In the genomic region with DNA sequence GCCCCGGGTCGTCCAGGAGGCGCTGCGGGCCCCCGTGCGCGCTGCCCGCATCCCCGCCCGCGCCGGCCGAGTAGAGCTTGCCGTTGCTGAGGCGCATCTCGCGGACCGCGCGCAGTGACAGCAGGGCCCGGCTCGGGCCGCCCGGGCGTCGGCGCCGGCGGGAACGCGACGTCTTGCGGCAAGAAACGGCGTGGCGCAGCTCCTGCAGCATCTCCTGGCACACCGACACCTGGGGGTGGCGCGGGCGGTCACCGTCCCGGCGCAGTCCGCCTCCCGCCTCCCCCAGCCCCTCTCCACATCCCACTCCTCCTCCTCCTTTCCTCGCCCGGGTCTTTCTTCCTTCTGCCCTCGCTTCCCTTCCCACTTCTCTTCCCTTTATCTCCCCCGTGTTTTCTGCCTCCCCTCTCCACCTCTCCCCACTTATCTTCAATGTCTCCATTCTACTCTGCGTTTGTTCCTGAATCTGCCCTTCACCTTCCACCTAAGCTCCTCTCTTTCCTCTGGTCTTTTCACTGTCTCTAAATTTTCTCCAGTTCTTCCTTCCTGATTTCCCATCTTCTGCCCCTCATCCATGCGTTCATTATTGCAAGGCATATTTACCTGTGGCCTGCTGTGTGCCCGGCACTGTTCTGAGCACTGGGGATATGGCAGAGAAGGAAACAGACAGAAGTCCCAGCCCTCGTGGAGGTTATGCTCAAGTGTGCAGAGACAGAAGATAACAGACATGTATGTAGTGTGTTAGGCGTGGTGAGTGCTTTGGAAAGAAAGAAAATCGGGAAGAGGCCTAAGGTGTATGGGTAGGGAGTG, we compare ENCODE assay signal across 1 cellular context.
TF ChIP-seq lines count a peak whose summit lies in the region.

No MANE protein-coding gene starts in this region.

TF ChIP-seq in HepG2, 621 proteins besides CTCF, POLR2A, EP300 and RAD21:
- TF ChIP-seq ZFX (CRISPR knock-in tag; IDR thresholded peaks at IDR 0.05; ENCODE audit: low read depth), result 0 out of 2 replicates have a peak, but pooled peaks have one; percentile 1
- no peak for TF ChIP-seq IKZF1 (IDR thresholded peaks at IDR 0.05)
- TF ChIP-seq EZH2 (conservative IDR thresholded peaks at IDR 0.05; ENCODE audit: low read depth, low read length), result peak; percentile 88; the same call in 1 of the 2 replicates
